Comparison of ENCODE assay signal across 20 cellular contexts in genomic region chr10:116602648-116603400, GRCh38. TPM values are rescaled to one million over a fixed set of nuclear protein-coding genes. Genes with fewer than 3 reads are reported as not detected.
DNase-seq lines count a peak whose midpoint lies in the region; ATAC-seq, FAIRE-seq and TF ChIP-seq lines count a peak whose summit lies in the region.
"Had no signal": no experiment of that assay in that cellular context is flagged by ENCODE, and none has a peak within 500 bp of the region (broad histone marks: within the 10 kb centered on the region; RNA-seq: fewer than 3 reads in every experiment).

No MANE protein-coding gene starts in this region.

- no peak overlapping the region for H3K56ac ChIP-seq in H1 (replicated peaks; ENCODE audit: insufficient read length, low read depth, low read length)

- FAIRE-seq in H1 (lab: Jason Lieb, UNC), result no peak
- FAIRE-seq: G401.6, GM12892, H54, HTR-8/SVneo had no signal

- 0 out of 2 replicates have a peak, but pooled peaks cover 3% of the 10 kb centered on the region for H3K23me2 ChIP-seq in H1 (ENCODE audit: low read depth, low read length)

- H2BK20ac ChIP-seq in H1 (ENCODE audit: low read length), result no peak overlapping the region

- peaks cover 0 to 3% (median 0%) of the 10 kb centered on the region in 4 experiments; a peak in 1 of 7 replicates for H3K4me1 ChIP-seq in H1 (replicated peaks in 1 of 4; ENCODE audit: control insufficient read depth in 3 of 4, insufficient read depth in 4 of 4, low read length in 3 of 4)

- H3K9me3 ChIP-seq in H1 (ENCODE audit: insufficient read depth in 2 of 2, low read depth in 1 of 2, low read length in 1 of 2), result no peaks in the 10 kb centered on the region

- H3K23ac ChIP-seq in H1 (ENCODE audit: insufficient read length), result no peak overlapping the region

- H2AFZ ChIP-seq in H1 (ENCODE audit: low read length), result no peak overlapping the region

- no peak overlapping the region for H2BK15ac ChIP-seq in H1 (ENCODE audit: low read length)

- H2AK5ac ChIP-seq in H1 (ENCODE audit: low read depth, low read length), result no peak overlapping the region

- H2BK5ac ChIP-seq in H1 (ENCODE audit: low read depth, low read length), result no peak overlapping the region

- DNase-seq in NCI-H345 (lab: John Stamatoyannopoulos, UW) (peak; percentile 23), NCI-H345 treated with DMSO at 0.1 percent for 48 hours (lab: John Stamatoyannopoulos, UW; ENCODE audit: unreplicated experiment) (no peak), NCI-H2171 (lab: John Stamatoyannopoulos, UW) (peak; percentile 25), H1 (ENCODE audit: low read depth in 1 of 2, low spot score in 2 of 2) (no peak), ureter (ENCODE audit: low spot score) (peak; percentile 29), SW480 (ENCODE audit: low spot score) (no peak)
- DNase-seq: ACHN; C1 segment of cervical spinal cord; Calu3; CD4-positive, alpha-beta T cell; DMS 273 treated with DMSO at 0.1 percent for 48 hours; DMS79 treated with DMSO at 0.1 percent for 48 hours; EL had no signal

- no peak for ATAC-seq in GM19467 (IDR thresholded peaks at IDR 0.05; ENCODE audit: unreplicated experiment)
- ATAC-seq: HCT116 had no signal

- no peak overlapping the region for H3K27ac ChIP-seq in H1 (ENCODE audit: low read depth, low read length)

- WGBS in H1 (ENCODE audit: extremely low coverage in 1 of 2, insufficient coverage in 1 of 2, insufficient read length in 1 of 2, insufficient replicate concordance in 2 of 2, low coverage in 1 of 2, low lambda C conversion rate in 2 of 2, missing lambda C conversion rate in 1 of 2), 2 experiments, result 94% methylated on average over 10 of the region's 10 CpGs; no CpG with 5 or more reads in 1 of the 2 experiments

- H2BK12ac ChIP-seq in H1 (ENCODE audit: low read depth, low read length), result no peak overlapping the region

- no peak for TF ChIP-seq POLR2A in H1 (IDR thresholded peaks at IDR 0.05; ENCODE audit: control extremely low read depth in 1 of 2, low read depth in 2 of 2, low read length in 2 of 2)

- no peak for TF ChIP-seq RAD21 in H1 (IDR thresholded peaks at IDR 0.05 in 1 of 2, conservative IDR thresholded peaks at IDR 0.05 in 1 of 2; ENCODE audit: low read depth in 2 of 2, low read length in 2 of 2)

- TF ChIP-seq EP300 in H1 (IDR thresholded peaks at IDR 0.05; ENCODE audit: borderline replicate concordance in 1 of 2, low read depth in 2 of 2, low read length in 2 of 2), result no peak

- CTCF ChIA-PET in H1 (lab: Charles Lee; ENCODE audit: partially characterized antibody), result interaction anchor here (0.8 kb wide), 1 partner anchor 13 kb away, joined by 3 read pairs; no protein-coding TSS in a partner anchor

- no peaks in the 10 kb centered on the region for H3K79me2 ChIP-seq in H1 (ENCODE audit: control insufficient read depth in 1 of 2, insufficient read depth in 2 of 2, low read length in 2 of 2)

- H3K4me3 ChIP-seq in H1 (ENCODE audit: extremely low read depth in 1 of 4, insufficient read depth in 2 of 4, low read depth in 3 of 4, low read length in 4 of 4), result no peak overlapping the region

- no peak overlapping the region for H3K18ac ChIP-seq in H1 (ENCODE audit: extremely low read depth, low read length)

- POLR2A ChIA-PET in H1 (lab: Charles Lee; ENCODE audit: partially characterized antibody), result no interaction called here

- no peak overlapping the region for H3K4me2 ChIP-seq in H1 (ENCODE audit: insufficient read depth in 1 of 2, low read depth in 2 of 2, low read length in 2 of 2)

- H4K91ac ChIP-seq in H1 (replicated peaks; ENCODE audit: insufficient read length, low read length), result no peak overlapping the region

- no peaks in the 10 kb centered on the region for H3K79me1 ChIP-seq in H1 (ENCODE audit: low read depth, low read length)

- no peaks in the 10 kb centered on the region for H3K36me3 ChIP-seq in H1 (ENCODE audit: control insufficient read depth in 2 of 4, insufficient read depth in 4 of 4, low read length in 3 of 4)

- H2BK120ac ChIP-seq in H1 (replicated peaks; ENCODE audit: low read depth, low read length), result no peak overlapping the region

- H3K14ac ChIP-seq in H1 (ENCODE audit: insufficient read length), result no peak overlapping the region

- H4K20me1 ChIP-seq in H1 (replicated peaks in 1 of 2; ENCODE audit: control insufficient read depth in 1 of 2, insufficient read depth in 2 of 2, low read length in 2 of 2), result peaks cover 0 to 2% of the 10 kb centered on the region in 2 experiments

- no peak for TF ChIP-seq CTCF in H1 (IDR thresholded peaks at IDR 0.05; ENCODE audit: control extremely low read depth in 1 of 3, insufficient read depth in 1 of 3, low read depth in 1 of 3, low read length in 3 of 3)

- no peak overlapping the region for H4K5ac ChIP-seq in H1 (ENCODE audit: insufficient read length, low read depth, low read length)

- H3K9ac ChIP-seq in H1 (replicated peaks in 1 of 4; ENCODE audit: extremely low read depth in 1 of 4, low read depth in 3 of 4, low read length in 3 of 4), result no peak overlapping the region

- no peak overlapping the region for H4K8ac ChIP-seq in H1 (ENCODE audit: extremely low read depth, insufficient read depth, low read length)

- no peaks in the 10 kb centered on the region for H3K27me3 ChIP-seq in H1 (replicated peaks in 1 of 4; ENCODE audit: control insufficient read depth in 3 of 4, extremely low read depth in 1 of 4, insufficient read depth in 3 of 4, low read length in 3 of 4)

- peak overlapping the region; percentile 19 for H3K4ac ChIP-seq in H1 (replicated peaks; ENCODE audit: insufficient read length, low read depth, low read length)

TF ChIP-seq in H1, 55 proteins besides CTCF, POLR2A, EP300 and RAD21 (continues in another document):
- no peak for TF ChIP-seq POU5F1 (IDR thresholded peaks at IDR 0.05; ENCODE audit: low read depth, low read length)

RNA-seq across cellular contexts. Expression of gene PNLIPRP1, which starts 12.1 kb away (rescaled TPM):
- total RNA-seq in H1 (2021; fragmentation: NEBNext Ultra II Directional; extraction: Animal tissue kit (Norgen Biotek cat#: 25700)), result not detected in 2 replicates
- not detected in 2 replicates for polyA plus RNA-seq in H1 (2011; rRNA removed)
- polyA plus RNA-seq in H1 (2011; cell fraction: cytosol; rRNA removed), result not detected
- polyA plus RNA-seq in H1 (2011; cell fraction: nucleus; rRNA removed), result not detected
- not detected in 4 replicates for polyA plus RNA-seq in H1 (2012, experiment 1 of 2)
- not detected for polyA plus RNA-seq in H1 (2012, experiment 2 of 2)
- polyA plus RNA-seq in H1 (2013, experiment 1 of 2), result not detected
- polyA plus RNA-seq in H1 (2013, experiment 2 of 2), result not detected
- not detected in 2 replicates for polyA minus RNA-seq in H1 (2011; rRNA and poly(A)+ RNA removed)
- not detected for polyA minus RNA-seq in H1 (2011; cell fraction: cytosol; rRNA and poly(A)+ RNA removed)
- polyA minus RNA-seq in H1 (2011; cell fraction: nucleus; rRNA and poly(A)+ RNA removed), result not detected
- total RNA-seq in ureter, result not detected
- total RNA-seq: A172; Calu3; CD4-positive, alpha-beta T cell had no signal

RNA-seq across cellular contexts. Expression of gene PNLIPRP2, which starts 17.9 kb away (rescaled TPM):
- total RNA-seq in H1 (2021; fragmentation: NEBNext Ultra II Directional; extraction: Animal tissue kit (Norgen Biotek cat#: 25700)), result 0.21 TPM in 1 of 2 replicates, not detected in the other
- 0.11 and 0.13 TPM in 2 replicates for polyA plus RNA-seq in H1 (2011; rRNA removed)
- 0.10 TPM for polyA plus RNA-seq in H1 (2011; cell fraction: cytosol; rRNA removed)
- polyA plus RNA-seq in H1 (2011; cell fraction: nucleus; rRNA removed), result not detected
- polyA plus RNA-seq in H1 (2012, experiment 1 of 2), result 0.32 to 0.98 TPM (median 0.61 TPM) in 3 of 4 replicates, not detected in the other
- 0.20 TPM for polyA plus RNA-seq in H1 (2012, experiment 2 of 2)
- polyA plus RNA-seq in H1 (2013, experiment 1 of 2), result 0.22 TPM
- polyA plus RNA-seq in H1 (2013, experiment 2 of 2), result 0.26 TPM
- polyA minus RNA-seq in H1 (2011; rRNA and poly(A)+ RNA removed), result not detected in 2 replicates
- not detected for polyA minus RNA-seq in H1 (2011; cell fraction: cytosol; rRNA and poly(A)+ RNA removed)
- polyA minus RNA-seq in H1 (2011; cell fraction: nucleus; rRNA and poly(A)+ RNA removed), result not detected
- not detected for total RNA-seq in ureter
- total RNA-seq: A172; Calu3; CD4-positive, alpha-beta T cell had no signal

RNA-seq across cellular contexts. Expression of gene PNLIP, which starts 57.1 kb away (rescaled TPM):
- total RNA-seq in H1 (2021; fragmentation: NEBNext Ultra II Directional; extraction: Animal tissue kit (Norgen Biotek cat#: 25700)), result not detected in 2 replicates
- not detected in 2 replicates for polyA plus RNA-seq in H1 (2011; rRNA removed)
- not detected for polyA plus RNA-seq in H1 (2011; cell fraction: cytosol; rRNA removed)
- polyA plus RNA-seq in H1 (2011; cell fraction: nucleus; rRNA removed), result not detected
- polyA plus RNA-seq in H1 (2012, experiment 1 of 2), result not detected in 4 replicates
- not detected for polyA plus RNA-seq in H1 (2012, experiment 2 of 2)
- not detected for polyA plus RNA-seq in H1 (2013, experiment 1 of 2)
- not detected for polyA plus RNA-seq in H1 (2013, experiment 2 of 2)
- polyA minus RNA-seq in H1 (2011; rRNA and poly(A)+ RNA removed), result not detected in 2 replicates
- not detected for polyA minus RNA-seq in H1 (2011; cell fraction: cytosol; rRNA and poly(A)+ RNA removed)
- polyA minus RNA-seq in H1 (2011; cell fraction: nucleus; rRNA and poly(A)+ RNA removed), result not detected
- total RNA-seq in ureter, result not detected
- total RNA-seq: A172; Calu3; CD4-positive, alpha-beta T cell had no signal

Comparison
In these comparisons a context has a peak if more than half of its experiments do, and no peak if none do; other contexts are left out.
1. DNase-seq: peak in NCI-H345 (single experiment), NCI-H2171 (single experiment) and ureter (single experiment); none in NCI-H345 treated with DMSO at 0.1 percent for 48 hours (single experiment), H1 (0 of 2) and SW480 (single experiment).